ENCODE assay signal across 9 cellular contexts in the genomic region with DNA sequence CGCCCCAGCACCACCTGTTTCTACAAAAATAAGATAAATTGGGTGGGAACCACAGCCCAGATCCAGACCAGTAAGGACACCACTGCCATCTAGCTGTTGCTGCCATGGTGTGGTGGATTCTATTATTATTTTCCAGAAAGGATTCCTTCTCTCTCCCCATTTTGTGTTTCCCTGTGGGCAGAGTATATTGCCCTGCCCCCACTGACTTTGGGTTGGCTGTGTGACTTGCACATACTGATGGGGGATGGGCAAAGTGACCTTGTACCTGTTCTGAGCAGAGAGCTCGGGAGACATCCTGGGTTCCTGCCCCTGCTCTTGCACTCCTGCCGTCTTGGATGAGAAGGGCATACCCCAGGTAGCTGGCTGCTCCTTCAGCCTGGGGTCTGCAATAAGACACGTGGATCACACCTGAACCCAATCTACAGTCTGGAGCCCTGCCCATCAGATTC. TPM values are rescaled to one million over a fixed set of nuclear protein-coding genes. Genes with fewer than 3 reads are reported as not detected.
DNase-seq lines count a peak whose midpoint lies in the region; ATAC-seq and TF ChIP-seq lines count a peak whose summit lies in the region.
"Had no signal": no experiment of that assay in that cellular context is flagged by ENCODE, and none has a peak within 500 bp of the region (broad histone marks: within the 10 kb centered on the region; RNA-seq: fewer than 3 reads in every experiment).

No MANE protein-coding gene starts in this region.

- H3K4me1 ChIP-seq in right lobe of liver: no peaks in the 10 kb centered on the region

- no peaks in the 10 kb centered on the region for H3K9me3 ChIP-seq in right lobe of liver
- H3K9me3 ChIP-seq: BLaER1 treated with 17β-estradiol and CSF1 and Interleukin-3, amounts not matched to agents 10 nM and 100 nM had no signal

- H3K27me3 ChIP-seq in right lobe of liver: no peaks in the 10 kb centered on the region
- H3K27me3 ChIP-seq: BLaER1 treated with 17β-estradiol and CSF1 and Interleukin-3, amounts not matched to agents 10 nM and 100 nM had no signal

- H3K36me3 ChIP-seq in right lobe of liver: no peaks in the 10 kb centered on the region
- H3K36me3 ChIP-seq: BLaER1 treated with 17β-estradiol and CSF1 and Interleukin-3, amounts not matched to agents 10 nM and 100 nM had no signal

- peak; percentile 78 to 89 (median 82) for ATAC-seq in right lobe of liver
- no peak for ATAC-seq in HG02642 (IDR thresholded peaks at IDR 0.05; ENCODE audit: poor library complexity, unreplicated experiment)

- TF ChIP-seq POLR2A in right lobe of liver (IDR thresholded peaks at IDR 0.05): no peak

- DNase-seq in NCI-H2107 treated with DMSO at 0.1 percent for 48 hours (lab: John Stamatoyannopoulos, UW; ENCODE audit: unreplicated experiment): peak; percentile 60
- no peak for DNase-seq in NCI-H2107 (lab: John Stamatoyannopoulos, UW)
- peak; percentile 3 for DNase-seq in HT-29 (ENCODE audit: low spot score)
- DNase-seq in right lobe of liver: peak in 1 of 3 donors; percentile 28
- DNase-seq in GM19240 (ENCODE audit: insufficient read length, low spot score): no peak
- DNase-seq in activated CD4-positive, alpha-beta T cell treated with anti-CD3 and anti-CD28 coated beads, Interleukin-2, amount 50 U/mL, for 48 hours: no peak

- TF ChIP-seq CTCF in WI38 (IDR thresholded peaks at IDR 0.05; ENCODE audit: low read depth, low read length) (0 out of 2 replicates have a peak, but pooled peaks have one; percentile 14), right lobe of liver (IDR thresholded peaks at IDR 0.05) (peak; percentile 28 to 54 (median 44))

- H3K27ac ChIP-seq in right lobe of liver: no peak overlapping the region
- H3K27ac ChIP-seq: BLaER1 treated with 17β-estradiol and CSF1 and Interleukin-3, amounts not matched to agents 10 nM and 100 nM had no signal

- 38% methylated on average over 4 of the region's 4 CpGs for WGBS in right lobe of liver (ENCODE audit: insufficient coverage, low coverage, low lambda C conversion rate, missing lambda C conversion rate)

- H3K4me3 ChIP-seq in WI38 (ENCODE audit: low read depth, low read length): no peak overlapping the region
- H3K4me3 ChIP-seq in right lobe of liver: no peak overlapping the region
- H3K4me3 ChIP-seq: BLaER1 treated with 17β-estradiol and CSF1 and Interleukin-3, amounts not matched to agents 10 nM and 100 nM had no signal

- intact Hi-C loops in right lobe of liver (cut with DNase I): no loop called here

RNA-seq across cellular contexts. Expression of gene MOAP1, which starts 24.3 kb away (rescaled TPM):
- total RNA-seq in HT-29 (2014; rRNA removed; shearing (Covaris generic)): 14.8 and 18.2 TPM in 2 replicates
- total RNA-seq in right lobe of liver: 10 to 100 TPM in 4 of 6 experiments, 1 to 10 TPM in 2; 9.4 to 13.5 (median 11.3) TPM

RNA-seq across cellular contexts. Expression of gene LYSET, which starts 24.7 kb away (rescaled TPM):
- total RNA-seq in HT-29 (2014; rRNA removed; shearing (Covaris generic)): 5.7 and 6.0 TPM in 2 replicates
- 10 to 100 TPM in 1 of 6 experiments, 1 to 10 TPM in 5; 4.0 to 11.0 (median 7.7) TPM for total RNA-seq in right lobe of liver

RNA-seq across cellular contexts. Expression of gene ITPK1, which starts 44.7 kb away (rescaled TPM):
- 80.3 and 92.0 TPM in 2 replicates for total RNA-seq in HT-29 (2014; rRNA removed; shearing (Covaris generic))
- total RNA-seq in right lobe of liver: 10 to 100 TPM; 28.4 to 61.0 (median 40.0) TPM

RNA-seq across cellular contexts. Expression of gene GON7, which starts 46.5 kb away (rescaled TPM):
- 15.5 and 20.0 TPM in 2 replicates for total RNA-seq in HT-29 (2014; rRNA removed; shearing (Covaris generic))
- total RNA-seq in right lobe of liver: 1 to 10 TPM; 4.1 to 9.0 (median 5.6) TPM

RNA-seq across cellular contexts. Expression of gene UBR7, which starts 46.7 kb away (rescaled TPM):
- total RNA-seq in HT-29 (2014; rRNA removed; shearing (Covaris generic)): 36.7 and 55.8 TPM in 2 replicates
- total RNA-seq in right lobe of liver: 10 to 100 TPM in 2 of 6 experiments, 1 to 10 TPM in 4; 7.1 to 16.6 (median 8.4) TPM

Comparison
In these comparisons a context has a peak if more than half of its experiments do, and no peak if none do; other contexts are left out.
1. DNase-seq: peak in NCI-H2107 treated with DMSO at 0.1 percent for 48 hours (single experiment) and HT-29 (single experiment); none in NCI-H2107 (single experiment), GM19240 (single experiment) and activated CD4-positive, alpha-beta T cell treated with anti-CD3 and anti-CD28 coated beads, Interleukin-2, amount 50 U/mL, for 48 hours (0 of 2).